ENCODE assay signal across 19 cellular contexts in the genomic region with DNA sequence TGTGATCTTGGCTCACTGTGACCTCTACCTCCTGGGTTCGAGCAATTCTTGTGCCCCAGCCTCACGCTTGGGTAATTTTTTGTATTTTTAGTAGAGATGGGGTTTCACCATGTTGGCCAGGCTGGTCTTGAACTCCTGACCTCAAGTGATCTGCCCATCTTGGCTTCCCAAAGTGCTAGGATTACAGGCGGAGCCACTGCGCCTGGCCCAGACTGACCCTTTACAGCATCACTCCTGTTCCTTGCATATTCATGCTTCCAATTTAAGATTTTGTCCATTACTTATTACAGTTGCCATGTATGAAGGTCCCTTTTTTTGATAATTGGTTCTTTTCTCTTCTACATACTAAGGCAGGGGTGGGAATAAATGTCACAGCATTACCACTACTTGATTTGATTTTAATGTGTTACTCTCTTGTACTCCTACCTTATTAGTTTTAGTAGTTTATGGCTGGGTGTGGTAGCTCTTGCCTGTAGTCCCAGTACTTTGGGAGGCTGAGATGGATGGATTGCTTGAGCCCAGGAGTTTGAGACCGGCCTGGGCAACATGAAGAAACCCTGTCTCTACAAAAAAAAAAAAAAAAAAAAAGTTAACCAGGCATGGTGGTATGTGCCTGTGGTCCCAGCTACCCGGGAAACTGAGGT.
"Had no signal": no experiment of that assay in that cellular context is flagged by ENCODE, and none has a peak within 500 bp of the region (broad histone marks: within the 10 kb centered on the region; RNA-seq: fewer than 3 reads in every experiment).

No MANE protein-coding gene starts in this region.

- H3K27ac ChIP-seq: breast epithelium, esophagus muscularis mucosa, sigmoid colon, stomach, thoracic aorta, upper lobe of left lung had no signal

- H3K4me3 ChIP-seq: breast epithelium, esophagus muscularis mucosa, lung, ovary, sigmoid colon, stomach, thoracic aorta, upper lobe of left lung had no signal

- H3K4me3 Mint-ChIP-seq: activated CD4-positive, alpha-beta T cell treated with anti-CD3 and anti-CD28 coated beads, Interleukin-2, amount 10 ng/mL, durations not matched to agents 7 days and 5 days; activated T-cell treated with anti-CD3 and anti-CD28 coated beads, Interleukin-2, amount 50 U/mL, for 4 hours; stimulated activated effector memory CD8-positive, alpha-beta T cell treated with anti-CD3 and anti-CD28 coated beads, Interleukin-12 subunit alpha, Interleukin-12 subunit beta, amount 100 ng/mL, for 72 hours had no signal

- H3K27me3 Mint-ChIP-seq: activated CD4-positive, alpha-beta T cell treated with anti-CD3 and anti-CD28 coated beads, Interleukin-2, amount 10 ng/mL, durations not matched to agents 7 days and 5 days had no signal

- H3K9me3 ChIP-seq: breast epithelium, esophagus muscularis mucosa, ovary, sigmoid colon, SK-N-SH, stomach, thoracic aorta, upper lobe of left lung had no signal

- H3K9ac ChIP-seq: SK-N-SH had no signal

- H3K9me3 Mint-ChIP-seq: activated CD4-positive, alpha-beta T cell treated with anti-CD3 and anti-CD28 coated beads, Interleukin-2, amount 10 ng/mL, durations not matched to agents 7 days and 5 days; activated T-cell treated with anti-CD3 and anti-CD28 coated beads, Interleukin-2, amount 50 U/mL, for 4 hours; stimulated activated effector memory CD8-positive, alpha-beta T cell treated with anti-CD3 and anti-CD28 coated beads, Interleukin-12 subunit alpha, Interleukin-12 subunit beta, amount 100 ng/mL, for 72 hours had no signal

- H3K4me1 ChIP-seq: breast epithelium had no signal

- H3K27me3 ChIP-seq: breast epithelium, esophagus muscularis mucosa, ovary, sigmoid colon, stomach, upper lobe of left lung had no signal

- H3K36me3 ChIP-seq: breast epithelium, esophagus muscularis mucosa, ovary, sigmoid colon, thoracic aorta, upper lobe of left lung had no signal

- DNase-seq: activated CD4-positive, alpha-beta T cell treated with anti-CD3 and anti-CD28 coated beads, Interleukin-2, amount 10 ng/mL, durations not matched to agents 7 days and 5 days; activated CD8-positive, alpha-beta memory T cell treated with anti-CD3 and anti-CD28 coated beads, Interleukin-2, amount 50 U/mL, for 4 hours; activated effector memory CD4-positive, alpha-beta T cell treated with Interleukin-2 at 50 U/mL for 16 hours; activated naive CD4-positive, alpha-beta T cell treated with anti-CD3 and anti-CD28 coated beads, Interleukin-2, amount 50 U/mL, for 16 hours; activated T-cell treated with anti-CD3 and anti-CD28 coated beads, Interleukin-2, amount 50 U/mL, for 4 hours; cerebellar nuclear complex; cortex of kidney; midbrain; ovary; sigmoid colon; SK-N-SH; stimulated activated CD4-positive, alpha-beta T cell treated with anti-CD3 and anti-CD28 coated beads, Interleukin-4, amount 100 ng/mL, for 24 hours; stomach; upper lobe of left lung had no signal

- ATAC-seq: activated T-cell treated with anti-CD3 and anti-CD28 coated beads, Interleukin-2, amount 50 U/mL, for 4 hours; stimulated activated effector memory CD8-positive, alpha-beta T cell treated with anti-CD3 and anti-CD28 coated beads, Interleukin-12 subunit alpha, Interleukin-12 subunit beta, amount 100 ng/mL, for 72 hours had no signal

- H3K27ac Mint-ChIP-seq: activated CD4-positive, alpha-beta T cell treated with anti-CD3 and anti-CD28 coated beads, Interleukin-2, amount 10 ng/mL, durations not matched to agents 7 days and 5 days; stimulated activated effector memory CD8-positive, alpha-beta T cell treated with anti-CD3 and anti-CD28 coated beads, Interleukin-12 subunit alpha, Interleukin-12 subunit beta, amount 100 ng/mL, for 72 hours had no signal
